Comparison of ENCODE assay signal across 8 cellular contexts in the genomic region with DNA sequence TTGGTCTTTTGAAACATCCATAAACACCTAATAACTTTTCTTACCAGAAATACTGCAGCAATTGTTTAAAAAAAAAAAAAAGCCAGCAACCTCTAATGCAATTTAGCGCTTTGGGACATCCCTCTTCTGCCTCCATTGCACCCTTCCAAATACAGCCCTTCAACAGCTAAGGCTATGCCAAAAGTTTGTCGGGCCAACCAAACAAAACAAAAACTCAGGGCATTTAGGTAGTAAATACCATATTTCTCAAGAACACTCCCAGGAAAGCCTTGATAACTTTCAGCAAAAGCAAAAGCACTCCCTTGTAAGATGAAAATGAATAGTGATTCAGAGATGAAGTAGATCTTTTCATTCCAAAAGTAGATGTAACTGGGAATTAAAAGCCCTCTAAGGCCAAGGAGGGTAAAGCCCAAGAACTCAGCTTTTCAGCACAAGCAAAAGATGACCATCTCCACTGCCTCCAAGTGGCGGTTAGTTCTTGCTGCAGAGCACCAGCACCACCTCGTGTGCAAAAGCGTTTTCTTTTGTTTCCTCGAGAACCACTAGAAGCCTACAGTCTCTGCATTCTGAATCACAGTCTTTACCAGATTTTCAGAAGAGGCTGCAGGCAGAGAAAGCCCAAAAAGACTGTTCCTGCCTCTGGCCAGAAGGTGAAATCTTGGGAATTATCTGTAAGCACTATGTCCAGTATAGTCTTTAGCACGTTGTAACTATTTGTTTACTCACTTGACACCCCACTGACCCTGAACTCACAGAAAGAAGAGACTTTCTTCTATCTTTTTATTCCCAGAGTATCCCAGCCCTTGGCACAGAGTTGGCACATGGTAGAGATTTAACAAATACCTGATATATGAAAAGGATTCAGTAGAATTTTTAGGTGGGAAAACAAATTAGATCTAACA. TPM values are rescaled to one million over a fixed set of nuclear protein-coding genes. Genes with fewer than 3 reads are reported as not detected.
DNase-seq lines count a peak whose midpoint lies in the region; ATAC-seq lines count a peak whose summit lies in the region.

No MANE protein-coding gene starts in this region.

- in situ Hi-C loops in Caki2 (cut with HindIII; ENCODE audit: low pct_unique_long_range_greater_than_20kb, low sequenced_read_pairs), result no loop called here

- DNase-seq in Caki2 (ENCODE audit: low read depth) (peak; percentile 60), NCI-H524 treated with DMSO at 0.1 percent for 48 hours (lab: John Stamatoyannopoulos, UW) (peak; percentile 53), amygdala (lab: John Stamatoyannopoulos, UW) (peak in 35 of 56 donors; percentile 1 to 69 (median 14)), iPS DF 19.7 (ENCODE audit: low read depth, low spot score) (peak; percentile 84), smooth muscle cell of the brain vasculature (ENCODE audit: low read depth, low spot score) (peak; percentile 53), NCI-H1048 (lab: John Stamatoyannopoulos, UW) (no peak)

- peak; percentile 76 for ATAC-seq in GM19025 (IDR thresholded peaks at IDR 0.05; ENCODE audit: low read depth, unreplicated experiment)
- ATAC-seq in HG03442 (IDR thresholded peaks at IDR 0.05; ENCODE audit: unreplicated experiment), result peak; percentile 85

RNA-seq across cellular contexts. Expression of gene SIX6, which starts 53.1 kb away (rescaled TPM):
- not detected in 2 replicates for total RNA-seq in Caki2 (2014; rRNA removed; shearing (Covaris generic); ENCODE audit: low replicate concordance)
